Comparison of ENCODE assay signal across 8 cellular contexts in the genomic region with DNA sequence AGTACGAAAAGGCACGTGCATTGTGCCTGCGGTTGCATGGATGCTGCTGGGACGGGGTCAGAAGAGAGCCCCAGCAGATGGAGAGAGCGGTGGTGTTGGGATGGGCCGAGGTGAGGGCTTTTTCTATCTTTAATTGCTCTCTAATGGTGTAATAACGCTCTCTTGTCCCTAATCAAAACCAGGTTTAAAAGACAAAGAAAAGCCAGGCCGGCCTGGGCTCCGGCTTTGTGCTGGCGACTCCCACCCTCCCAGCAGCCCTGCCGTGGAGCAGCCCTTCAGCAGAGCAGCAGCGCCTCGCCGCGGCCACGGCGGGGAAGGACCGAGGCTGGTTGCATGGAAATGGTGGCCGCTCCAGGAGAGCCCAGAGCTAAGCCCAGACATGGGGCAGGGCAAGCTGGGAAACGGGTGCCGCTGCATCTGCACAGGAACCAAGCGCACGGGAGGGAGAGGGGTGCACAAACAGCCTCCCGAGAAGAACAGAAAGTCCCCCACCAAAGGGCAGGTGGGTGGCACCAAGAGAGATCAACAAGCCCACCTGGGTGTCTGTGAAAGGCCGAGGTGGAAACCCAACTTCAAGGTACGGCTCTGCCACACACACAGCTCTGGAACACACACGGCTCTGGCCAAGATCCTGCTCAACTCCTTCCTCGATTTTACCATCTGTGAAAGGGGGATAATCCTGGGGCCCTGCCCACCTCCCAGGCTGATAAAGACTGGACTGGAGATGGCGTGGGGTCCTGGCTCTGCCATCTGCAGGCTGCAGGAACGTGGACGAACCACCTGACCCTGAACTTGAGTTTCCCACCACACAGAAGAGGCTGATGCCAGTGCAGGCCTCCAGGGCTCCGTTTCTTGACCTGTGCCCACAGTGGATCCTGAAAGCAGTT. TPM values are rescaled to one million over a fixed set of nuclear protein-coding genes. Genes with fewer than 3 reads are reported as not detected.
DNase-seq lines count a peak whose midpoint lies in the region; ATAC-seq and TF ChIP-seq lines count a peak whose summit lies in the region.

No MANE protein-coding gene starts in this region.

- H3K9me3 Mint-ChIP-seq in WTC11 = no peaks in the 10 kb centered on the region
- H3K9me3 Mint-ChIP-seq in effector memory CD8-positive, alpha-beta T cell = no peaks in the 10 kb centered on the region

- TF ChIP-seq CTCF in WTC11 (IDR thresholded peaks at IDR 0.05) = peak; percentile 75

- H3K27ac Mint-ChIP-seq in WTC11 = no peak overlapping the region
- no peak overlapping the region for H3K27ac Mint-ChIP-seq in effector memory CD8-positive, alpha-beta T cell

- POLR2A ChIA-PET in WTC11 (lab: Charles Lee) = interaction anchor here (0.7 to 4.2 kb wide), 2 partner anchors 18 to 189 kb away, joined by 3 to 42 read pairs; a partner anchor contains a TSS

- ATAC-seq in HG02852 (IDR thresholded peaks at IDR 0.05; ENCODE audit: unreplicated experiment) = peak; percentile 73
- peak; percentile 96 for ATAC-seq in WTC11
- ATAC-seq in effector memory CD8-positive, alpha-beta T cell (replicated peaks) = peak; percentile 70

- no peaks in the 10 kb centered on the region for H3K27me3 Mint-ChIP-seq in WTC11 (ENCODE audit: low read depth)
- H3K27me3 Mint-ChIP-seq in effector memory CD8-positive, alpha-beta T cell = no peaks in the 10 kb centered on the region

- H3K36me3 Mint-ChIP-seq in WTC11 = no peaks in the 10 kb centered on the region
- H3K36me3 Mint-ChIP-seq in effector memory CD8-positive, alpha-beta T cell (ENCODE audit: insufficient read depth) = peaks cover 13% of the 10 kb centered on the region

- CTCF ChIA-PET in WTC11 (lab: Charles Lee) = interaction anchor here (0.6 to 6.2 kb wide), 57 partner anchors 8 to 394 kb away, joined by 3 to 118 read pairs (median 5); a partner anchor contains a TSS

- no peak overlapping the region for H3K4me3 Mint-ChIP-seq in WTC11
- H3K4me3 Mint-ChIP-seq in effector memory CD8-positive, alpha-beta T cell = no peak overlapping the region

- DNase-seq in activated CD4-positive, alpha-beta T cell treated with anti-CD3 and anti-CD28 coated beads for 24 hours (ENCODE audit: low read depth in 2 of 2) = peak; percentile 23 to 46
- DNase-seq in activated CD4-positive, alpha-beta T cell treated with anti-CD3 and anti-CD28 coated beads for 1 hour = no peak
- DNase-seq in NCI-H2029 treated with DMSO at 0.1 percent for 48 hours (lab: John Stamatoyannopoulos, UW) (peak; percentile 23), WTC11 (ENCODE audit: low spot score) (peak; percentile 93), lung microvascular endothelial cell (ENCODE audit: low read depth in 2 of 2) (peak; percentile 86 to 90)
- DNase-seq in effector memory CD8-positive, alpha-beta T cell = peak; percentile 16 to 35 (median 30)
- DNase-seq in stimulated activated CD8-positive, alpha-beta memory T cell treated with anti-CD3 and anti-CD28 coated beads, Interleukin-4, amount 100 ng/mL, for 24 hours (ENCODE audit: low read depth) = peak; percentile 38

- H3K4me1 Mint-ChIP-seq in WTC11 = peaks cover 33% of the 10 kb centered on the region
- H3K4me1 Mint-ChIP-seq in effector memory CD8-positive, alpha-beta T cell (ENCODE audit: low read depth in 2 of 2) = peaks cover 8% of the 10 kb centered on the region in 2 donors

TF ChIP-seq in WTC11, 78 proteins besides CTCF, POLR2A, EP300 and RAD21 (continues in another document):
- TF ChIP-seq JUN (CRISPR knock-in tag; IDR thresholded peaks at IDR 0.05) = no peak
- TF ChIP-seq TEAD1 (CRISPR knock-in tag; IDR thresholded peaks at IDR 0.05) = no peak; the same call in 1 of the 2 replicates
- no peak for TF ChIP-seq OVOL2 (CRISPR knock-in tag; IDR thresholded peaks at IDR 0.05; ENCODE audit: borderline replicate concordance)
- no peak for TF ChIP-seq TCF7 (CRISPR knock-in tag; IDR thresholded peaks at IDR 0.05; ENCODE audit: low read depth)
- TF ChIP-seq ZNF396 (CRISPR knock-in tag; IDR thresholded peaks at IDR 0.05; ENCODE audit: borderline replicate concordance) = no peak
- TF ChIP-seq ZNF416 (CRISPR knock-in tag; IDR thresholded peaks at IDR 0.05) = no peak
- TF ChIP-seq, protein P1, sequence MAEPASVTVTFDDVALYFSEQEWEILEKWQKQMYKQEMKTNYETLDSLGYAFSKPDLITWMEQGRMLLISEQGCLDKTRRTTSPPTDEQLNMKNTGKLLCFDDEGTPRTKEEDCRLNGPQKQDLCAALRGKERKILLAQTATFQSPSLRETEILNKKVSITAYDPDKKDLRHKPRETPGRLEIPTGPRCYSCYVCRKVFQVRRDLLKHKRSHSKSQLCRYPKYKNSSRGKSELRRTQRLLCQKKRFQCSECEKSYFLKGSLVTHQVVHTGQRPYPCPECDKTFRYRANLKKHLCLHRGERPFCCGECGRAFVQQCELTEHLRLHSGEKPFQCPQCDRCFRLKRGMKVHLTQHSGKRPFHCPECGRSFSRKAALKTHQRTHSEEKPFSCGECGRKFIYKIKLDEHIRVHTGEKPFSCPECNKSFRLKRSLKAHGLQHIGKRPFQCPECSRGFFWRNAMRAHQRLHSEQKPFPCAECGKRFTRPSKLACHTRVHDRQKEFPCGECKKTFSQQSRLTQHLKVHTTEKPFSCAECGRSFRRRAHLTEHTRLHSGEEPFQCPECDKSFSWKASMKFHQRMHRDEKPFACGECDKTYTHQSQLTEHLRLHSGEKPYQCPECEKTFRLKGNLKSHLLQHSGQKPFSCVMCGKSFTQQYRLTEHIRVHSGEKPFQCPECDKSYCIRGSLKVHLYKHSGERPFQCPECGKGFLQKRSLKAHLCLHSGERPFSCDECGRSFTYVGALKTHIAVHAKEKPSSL (CRISPR knock-in tag; conservative IDR thresholded peaks at IDR 0.05) = no peak
- TF ChIP-seq SOX15 (CRISPR knock-in tag; IDR thresholded peaks at IDR 0.05) = no peak
- TF ChIP-seq, protein P2, sequence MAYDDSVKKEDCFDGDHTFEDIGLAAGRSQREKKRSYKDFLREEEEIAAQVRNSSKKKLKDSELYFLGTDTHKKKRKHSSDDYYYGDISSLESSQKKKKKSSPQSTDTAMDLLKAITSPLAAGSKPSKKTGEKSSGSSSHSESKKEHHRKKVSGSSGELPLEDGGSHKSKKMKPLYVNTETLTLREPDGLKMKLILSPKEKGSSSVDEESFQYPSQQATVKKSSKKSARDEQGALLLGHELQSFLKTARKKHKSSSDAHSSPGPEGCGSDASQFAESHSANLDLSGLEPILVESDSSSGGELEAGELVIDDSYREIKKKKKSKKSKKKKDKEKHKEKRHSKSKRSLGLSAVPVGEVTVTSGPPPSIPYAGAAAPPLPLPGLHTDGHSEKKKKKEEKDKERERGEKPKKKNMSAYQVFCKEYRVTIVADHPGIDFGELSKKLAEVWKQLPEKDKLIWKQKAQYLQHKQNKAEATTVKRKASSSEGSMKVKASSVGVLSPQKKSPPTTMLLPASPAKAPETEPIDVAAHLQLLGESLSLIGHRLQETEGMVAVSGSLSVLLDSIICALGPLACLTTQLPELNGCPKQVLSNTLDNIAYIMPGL (CRISPR knock-in tag; IDR thresholded peaks at IDR 0.05) = peak; percentile 55; the same call in 1 of the 2 replicates
- TF ChIP-seq, protein P3, sequence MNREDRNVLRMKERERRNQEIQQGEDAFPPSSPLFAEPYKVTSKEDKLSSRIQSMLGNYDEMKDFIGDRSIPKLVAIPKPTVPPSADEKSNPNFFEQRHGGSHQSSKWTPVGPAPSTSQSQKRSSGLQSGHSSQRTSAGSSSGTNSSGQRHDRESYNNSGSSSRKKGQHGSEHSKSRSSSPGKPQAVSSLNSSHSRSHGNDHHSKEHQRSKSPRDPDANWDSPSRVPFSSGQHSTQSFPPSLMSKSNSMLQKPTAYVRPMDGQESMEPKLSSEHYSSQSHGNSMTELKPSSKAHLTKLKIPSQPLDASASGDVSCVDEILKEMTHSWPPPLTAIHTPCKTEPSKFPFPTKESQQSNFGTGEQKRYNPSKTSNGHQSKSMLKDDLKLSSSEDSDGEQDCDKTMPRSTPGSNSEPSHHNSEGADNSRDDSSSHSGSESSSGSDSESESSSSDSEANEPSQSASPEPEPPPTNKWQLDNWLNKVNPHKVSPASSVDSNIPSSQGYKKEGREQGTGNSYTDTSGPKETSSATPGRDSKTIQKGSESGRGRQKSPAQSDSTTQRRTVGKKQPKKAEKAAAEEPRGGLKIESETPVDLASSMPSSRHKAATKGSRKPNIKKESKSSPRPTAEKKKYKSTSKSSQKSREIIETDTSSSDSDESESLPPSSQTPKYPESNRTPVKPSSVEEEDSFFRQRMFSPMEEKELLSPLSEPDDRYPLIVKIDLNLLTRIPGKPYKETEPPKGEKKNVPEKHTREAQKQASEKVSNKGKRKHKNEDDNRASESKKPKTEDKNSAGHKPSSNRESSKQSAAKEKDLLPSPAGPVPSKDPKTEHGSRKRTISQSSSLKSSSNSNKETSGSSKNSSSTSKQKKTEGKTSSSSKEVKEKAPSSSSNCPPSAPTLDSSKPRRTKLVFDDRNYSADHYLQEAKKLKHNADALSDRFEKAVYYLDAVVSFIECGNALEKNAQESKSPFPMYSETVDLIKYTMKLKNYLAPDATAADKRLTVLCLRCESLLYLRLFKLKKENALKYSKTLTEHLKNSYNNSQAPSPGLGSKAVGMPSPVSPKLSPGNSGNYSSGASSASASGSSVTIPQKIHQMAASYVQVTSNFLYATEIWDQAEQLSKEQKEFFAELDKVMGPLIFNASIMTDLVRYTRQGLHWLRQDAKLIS (CRISPR knock-in tag; IDR thresholded peaks at IDR 0.05; ENCODE audit: borderline replicate concordance) = 0 out of 2 replicates have a peak, but pooled peaks have one; percentile 37
- peak; percentile 65 for TF ChIP-seq GABPB1 (CRISPR knock-in tag; IDR thresholded peaks at IDR 0.05)
- TF ChIP-seq, protein P4, sequence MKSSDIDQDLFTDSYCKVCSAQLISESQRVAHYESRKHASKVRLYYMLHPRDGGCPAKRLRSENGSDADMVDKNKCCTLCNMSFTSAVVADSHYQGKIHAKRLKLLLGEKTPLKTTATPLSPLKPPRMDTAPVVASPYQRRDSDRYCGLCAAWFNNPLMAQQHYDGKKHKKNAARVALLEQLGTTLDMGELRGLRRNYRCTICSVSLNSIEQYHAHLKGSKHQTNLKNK (CRISPR knock-in tag; IDR thresholded peaks at IDR 0.05) = no peak

RNA-seq across cellular contexts. Expression of a gene that starts 15.0 kb away (rescaled TPM):
- total RNA-seq in WTC11 (2021) = 17.9 to 20.1 TPM (median 19.8 TPM) in 3 replicates
- 17.9 and 21.8 TPM in 2 replicates for total RNA-seq in lung microvascular endothelial cell

RNA-seq across cellular contexts. Expression of a gene that starts 31.0 kb away (rescaled TPM):
- 0.18 to 0.55 TPM (median 0.23 TPM) in 3 replicates for total RNA-seq in WTC11 (2021)
- total RNA-seq in lung microvascular endothelial cell = 2.8 and 19.6 TPM in 2 replicates
